Comparison of ENCODE assay signal across 16 cellular contexts in genomic region chr1:1852619-1853414, GRCh38. TPM values are rescaled to one million over a fixed set of nuclear protein-coding genes. Genes with fewer than 3 reads are reported as not detected.
DNase-seq lines count a peak whose midpoint lies in the region; ATAC-seq and TF ChIP-seq lines count a peak whose summit lies in the region.
"Had no signal": no experiment of that assay in that cellular context is flagged by ENCODE, and none has a peak within 500 bp of the region (broad histone marks: within the 10 kb centered on the region; RNA-seq: fewer than 3 reads in every experiment).

No MANE protein-coding gene starts in this region.

- H3K9me3 Mint-ChIP-seq in activated CD4-positive, alpha-beta T cell treated with anti-CD3 and anti-CD28 coated beads for 36 hours (ENCODE audit: low read depth), result no peaks in the 10 kb centered on the region
- no peaks in the 10 kb centered on the region for H3K9me3 Mint-ChIP-seq in activated CD8-positive, alpha-beta T cell treated with anti-CD3 and anti-CD28 coated beads for 36 hours
- no peaks in the 10 kb centered on the region for H3K9me3 Mint-ChIP-seq in stimulated activated naive B cell treated with anti-CD40 and anti-IgM and Interleukin-4, amounts not matched to agents 10 μg/mL and 1 μg/mL and 100 μg/mL, for 72 hours

- no peak for DNase-seq in activated CD4-positive, alpha-beta T cell treated with anti-CD3 and anti-CD28 coated beads for 36 hours
- no peak for DNase-seq in activated CD4-positive, alpha-beta T cell treated with anti-CD3 and anti-CD28 coated beads for 48 hours
- no peak for DNase-seq in activated CD8-positive, alpha-beta T cell treated with anti-CD3 and anti-CD28 coated beads for 36 hours
- DNase-seq in left kidney (ENCODE audit: low read depth, low spot score) (peak; percentile 23), T-helper 1 cell (no peak), NCI-H2081 (lab: John Stamatoyannopoulos, UW) (no peak), NCI-H446 (lab: John Stamatoyannopoulos, UW) (no peak)
- DNase-seq in stimulated activated naive B cell treated with anti-CD40 and anti-IgM and Interleukin-4, amounts not matched to agents 10 μg/mL and 1 μg/mL and 100 μg/mL, for 72 hours, result no peak
- DNase-seq: activated CD4-positive, alpha-beta T cell treated with anti-CD3 and anti-CD28 coated beads for 1 hour; activated gamma-delta T cell; central memory CD4-positive, alpha-beta T cell; COR-L47; GOT3; kidney; NCI-H187 treated with DMSO at 0.1 percent for 48 hours; stomach had no signal

- H3K4me1 Mint-ChIP-seq in activated CD4-positive, alpha-beta T cell treated with anti-CD3 and anti-CD28 coated beads for 36 hours, result peaks cover 59% of the 10 kb centered on the region
- H3K4me1 Mint-ChIP-seq in activated CD8-positive, alpha-beta T cell treated with anti-CD3 and anti-CD28 coated beads for 36 hours (ENCODE audit: low read depth), result peaks cover 53% of the 10 kb centered on the region
- peaks cover 46 to 84% of the 10 kb centered on the region in 2 donors for H3K4me1 Mint-ChIP-seq in stimulated activated naive B cell treated with anti-CD40 and anti-IgM and Interleukin-4, amounts not matched to agents 10 μg/mL and 1 μg/mL and 100 μg/mL, for 72 hours

- POLR2A ChIA-PET in activated CD4-positive, alpha-beta T cell treated with anti-CD3 and anti-CD28 coated beads for 36 hours (lab: Charles Lee), result no interaction called here
- POLR2A ChIA-PET in activated CD8-positive, alpha-beta T cell treated with anti-CD3 and anti-CD28 coated beads for 36 hours (lab: Charles Lee), result interaction anchor here (0.6 to 1.7 kb wide), 4 partner anchors 14 to 442 kb away, joined by 3 to 4 read pairs (median 3); no protein-coding TSS in a partner anchor

- H3K4me3 Mint-ChIP-seq in activated CD4-positive, alpha-beta T cell treated with anti-CD3 and anti-CD28 coated beads for 36 hours, result no peak overlapping the region
- H3K4me3 Mint-ChIP-seq in activated CD8-positive, alpha-beta T cell treated with anti-CD3 and anti-CD28 coated beads for 36 hours, result no peak overlapping the region
- H3K4me3 Mint-ChIP-seq in stimulated activated naive B cell treated with anti-CD40 and anti-IgM and Interleukin-4, amounts not matched to agents 10 μg/mL and 1 μg/mL and 100 μg/mL, for 72 hours, result no peak overlapping the region

- H3K27me3 Mint-ChIP-seq in activated CD4-positive, alpha-beta T cell treated with anti-CD3 and anti-CD28 coated beads for 36 hours, result no peaks in the 10 kb centered on the region
- H3K27me3 Mint-ChIP-seq in activated CD8-positive, alpha-beta T cell treated with anti-CD3 and anti-CD28 coated beads for 36 hours, result no peaks in the 10 kb centered on the region
- H3K27me3 Mint-ChIP-seq in stimulated activated naive B cell treated with anti-CD40 and anti-IgM and Interleukin-4, amounts not matched to agents 10 μg/mL and 1 μg/mL and 100 μg/mL, for 72 hours, result no peaks in the 10 kb centered on the region

- peaks cover 21% of the 10 kb centered on the region for H3K36me3 Mint-ChIP-seq in activated CD4-positive, alpha-beta T cell treated with anti-CD3 and anti-CD28 coated beads for 36 hours (ENCODE audit: low read depth)
- peaks cover 17% of the 10 kb centered on the region for H3K36me3 Mint-ChIP-seq in activated CD8-positive, alpha-beta T cell treated with anti-CD3 and anti-CD28 coated beads for 36 hours (ENCODE audit: low read depth)
- peaks cover 25 to 29% of the 10 kb centered on the region in 2 donors for H3K36me3 Mint-ChIP-seq in stimulated activated naive B cell treated with anti-CD40 and anti-IgM and Interleukin-4, amounts not matched to agents 10 μg/mL and 1 μg/mL and 100 μg/mL, for 72 hours

- no peak for ATAC-seq in activated CD4-positive, alpha-beta T cell treated with anti-CD3 and anti-CD28 coated beads for 36 hours
- ATAC-seq in activated CD8-positive, alpha-beta T cell treated with anti-CD3 and anti-CD28 coated beads for 36 hours, result no peak
- no peak for ATAC-seq in stimulated activated naive B cell treated with anti-CD40 and anti-IgM and Interleukin-4, amounts not matched to agents 10 μg/mL and 1 μg/mL and 100 μg/mL, for 72 hours (replicated peaks)

- peak overlapping the region; percentile 64 for H3K27ac Mint-ChIP-seq in activated CD4-positive, alpha-beta T cell treated with anti-CD3 and anti-CD28 coated beads for 36 hours
- peak overlapping the region; percentile 40 for H3K27ac Mint-ChIP-seq in activated CD8-positive, alpha-beta T cell treated with anti-CD3 and anti-CD28 coated beads for 36 hours
- H3K27ac Mint-ChIP-seq in stimulated activated naive B cell treated with anti-CD40 and anti-IgM and Interleukin-4, amounts not matched to agents 10 μg/mL and 1 μg/mL and 100 μg/mL, for 72 hours, result peak overlapping the region; percentile 37

- CTCF ChIA-PET in activated CD4-positive, alpha-beta T cell treated with anti-CD3 and anti-CD28 coated beads for 36 hours (lab: Charles Lee), result interaction anchor here (1.0 kb wide), 1 partner anchor 17 kb away, joined by 5 read pairs; no protein-coding TSS in a partner anchor
- CTCF ChIA-PET in activated CD8-positive, alpha-beta T cell treated with anti-CD3 and anti-CD28 coated beads for 36 hours (lab: Charles Lee), result interaction anchor here (2.3 kb wide), 1 partner anchor 54 kb away, joined by 6 read pairs; no protein-coding TSS in a partner anchor

- intact Hi-C loops in activated CD4-positive, alpha-beta T cell treated with anti-CD3 and anti-CD28 coated beads for 36 hours (cut with DNase I, micrococcal nuclease), result loop anchor here in 1 of 2 experiments (2.0 kb wide), 1 partner anchor 20 kb away; no protein-coding TSS in a partner anchor
- intact Hi-C loops in activated CD8-positive, alpha-beta T cell treated with anti-CD3 and anti-CD28 coated beads for 36 hours (cut with micrococcal nuclease), result no loop called here

- TF ChIP-seq CTCF in activated CD8-positive, alpha-beta T cell treated with anti-CD3 and anti-CD28 coated beads for 36 hours (IDR thresholded peaks at IDR 0.05), result no peak

RNA-seq across cellular contexts. Expression of gene GNB1, which starts 38.1 kb away (rescaled TPM):
- total RNA-seq in activated CD4-positive, alpha-beta T cell treated with anti-CD3 and anti-CD28 coated beads for 36 hours, result 100 to 1,000 TPM; 347 to 669 TPM
- 100 to 1,000 TPM; 318 to 330 TPM for total RNA-seq in activated CD8-positive, alpha-beta T cell treated with anti-CD3 and anti-CD28 coated beads for 36 hours
